In the genomic region with DNA sequence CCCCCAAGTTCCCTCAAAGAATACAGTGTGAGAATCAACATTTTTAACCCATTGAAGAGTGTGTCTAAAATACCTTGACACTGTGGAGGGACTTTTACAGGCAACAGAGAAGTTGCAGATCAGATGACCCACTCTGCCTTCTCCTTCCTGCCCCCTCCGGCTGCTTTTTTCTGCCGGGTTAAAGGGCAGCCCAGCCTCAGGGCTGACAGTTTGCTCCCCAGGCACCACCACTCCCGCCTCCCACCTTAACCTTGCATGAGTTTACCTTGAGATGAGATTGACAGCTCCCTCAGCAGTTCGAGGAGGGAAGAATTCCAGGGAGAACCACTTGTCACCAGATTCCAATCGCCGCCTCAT, we compare ENCODE assay signal across 10 cellular contexts. TPM values are rescaled to one million over a fixed set of nuclear protein-coding genes. Genes with fewer than 3 reads are reported as not detected.
DNase-seq lines count a peak whose midpoint lies in the region; ATAC-seq, FAIRE-seq and TF ChIP-seq lines count a peak whose summit lies in the region.
"Had no signal": no experiment of that assay in that cellular context is flagged by ENCODE, and none has a peak within 500 bp of the region (broad histone marks: within the 10 kb centered on the region; RNA-seq: fewer than 3 reads in every experiment).

No MANE protein-coding gene starts in this region.

- peak overlapping the region; percentile 60 for H3K9ac ChIP-seq in Karpas-422 (ENCODE audit: low read length)
- H3K9ac ChIP-seq in K562 (ENCODE audit: insufficient read depth in 1 of 2, low read depth in 2 of 2, low read length in 2 of 2), result peak overlapping the region; percentile 71 to 91
- peak overlapping the region; percentile 66 to 88 (median 77) for H3K9ac ChIP-seq in subcutaneous abdominal adipose tissue (ENCODE audit: low read length in 5 of 5)

- in situ Hi-C loops in K562 (cut with MboI), result no loop called here

- no TSS peak for BruUV-seq in K562 (replicated peaks; lab: Mats Ljungman, UMichigan)

- H3K4me3 ChIP-seq in Karpas-422 (ENCODE audit: low read length) (peak overlapping the region; percentile 58; the same call in 1 of the 2 replicates), K562 (peak overlapping the region; percentile 81), kidney epithelial cell (ENCODE audit: low read depth, low read length) (peak overlapping the region; percentile 51), subcutaneous abdominal adipose tissue (ENCODE audit: low read depth in 1 of 5, low read length in 5 of 5) (peak overlapping the region; percentile 67 to 88 (median 81))

- peaks cover 39% of the 10 kb centered on the region for H3K4me1 ChIP-seq in Karpas-422 (ENCODE audit: low read length)
- peaks cover 56 to 61% of the 10 kb centered on the region in 2 experiments for H3K4me1 ChIP-seq in K562 (replicated peaks in 1 of 2; ENCODE audit: control insufficient read depth in 2 of 2, insufficient read depth in 2 of 2, low read length in 2 of 2)
- H3K4me1 ChIP-seq in subcutaneous abdominal adipose tissue (ENCODE audit: control insufficient read depth in 5 of 5, insufficient read depth in 5 of 5, low read length in 5 of 5), result peaks cover 14 to 58% (median 49%) of the 10 kb centered on the region in 5 donors

- no peaks in the 10 kb centered on the region; the same call in 1 of the 2 replicates for H3K36me3 ChIP-seq in Karpas-422 (ENCODE audit: insufficient read depth, low read length)
- peaks cover 43% of the 10 kb centered on the region for H3K36me3 ChIP-seq in K562 (ENCODE audit: control insufficient read depth, insufficient read depth, low read length)
- H3K36me3 ChIP-seq in kidney epithelial cell (ENCODE audit: control insufficient read depth, insufficient read depth, low read length), result peaks cover 1% of the 10 kb centered on the region
- peaks cover 0 to 28% (median 23%) of the 10 kb centered on the region in 5 donors for H3K36me3 ChIP-seq in subcutaneous abdominal adipose tissue (ENCODE audit: control insufficient read depth in 5 of 5, insufficient read depth in 5 of 5, low read length in 5 of 5)

- intact Hi-C loops in K562 (cut with micrococcal nuclease), result loop anchor here (5.0 kb wide), 1 partner anchor 180 kb away; a partner anchor contains a TSS

- POLR2A ChIA-PET in K562 (lab: Yijun Ruan, JAX), result interaction anchor here (0.6 to 4.9 kb wide), 7 partner anchors 12 to 138 kb away, joined by 3 to 80 read pairs (median 5); no protein-coding TSS in a partner anchor

- TF ChIP-seq RAD21 in K562 (CRISPR knock-in tag; conservative IDR thresholded peaks at IDR 0.05 in 1 of 2, IDR thresholded peaks at IDR 0.05 in 1 of 2), result no peak

- H2AFZ ChIP-seq in Karpas-422 (ENCODE audit: low read length) (no peak overlapping the region), K562 (ENCODE audit: low read depth, low read length) (no peak overlapping the region)

- no peak overlapping the region for H3K27ac ChIP-seq in Karpas-422 (ENCODE audit: low read length)
- H3K27ac ChIP-seq in K562 (ENCODE audit: extremely low read depth, low read depth, low read length), result peak overlapping the region; percentile 100
- peak overlapping the region; percentile 97 for H3K27ac ChIP-seq in subcutaneous abdominal adipose tissue (ENCODE audit: low read depth, low read length)

- H3K27me3 ChIP-seq in Karpas-422 (ENCODE audit: low read length), result no peaks in the 10 kb centered on the region
- no peaks in the 10 kb centered on the region for H3K27me3 ChIP-seq in K562 (ENCODE audit: control insufficient read depth in 2 of 2, insufficient read depth in 2 of 2, low read length in 2 of 2)
- H3K27me3 ChIP-seq in kidney epithelial cell (ENCODE audit: control insufficient read depth, insufficient read depth, low read length), result no peaks in the 10 kb centered on the region
- no peaks in the 10 kb centered on the region for H3K27me3 ChIP-seq in subcutaneous abdominal adipose tissue (ENCODE audit: control insufficient read depth in 5 of 5, insufficient read depth in 4 of 5, low read length in 5 of 5)

- H3K79me2 ChIP-seq in Karpas-422 (ENCODE audit: low read length) (peaks cover 26% of the 10 kb centered on the region), K562 (ENCODE audit: control insufficient read depth, insufficient read depth, low read length) (peaks cover 80% of the 10 kb centered on the region)

- ATAC-seq in K562 (peak; percentile 22), HG03565 (IDR thresholded peaks at IDR 0.05; ENCODE audit: unreplicated experiment) (no peak), GM18909 (IDR thresholded peaks at IDR 0.05; ENCODE audit: poor library complexity, unreplicated experiment) (no peak)

- 0% methylated on average over 6 of the region's 6 CpGs for WGBS in K562 (ENCODE audit: insufficient coverage, low coverage, missing lambda C conversion rate)

- no peaks in the 10 kb centered on the region for H3K9me2 ChIP-seq in Karpas-422 (replicated peaks; ENCODE audit: insufficient read depth, low read length)

- CTCF ChIA-PET in K562 (lab: Yijun Ruan, JAX; ENCODE audit: low intra/inter-chr PET ratio), result no interaction called here

- TF ChIP-seq CTCF in K562 (IDR thresholded peaks at IDR 0.05 in 2 of 3, conservative IDR thresholded peaks at IDR 0.05 in 1 of 3; ENCODE audit: insufficient read depth in 2 of 3, low read depth in 1 of 3, low read length in 3 of 3) (no peak), kidney epithelial cell (IDR thresholded peaks at IDR 0.05; ENCODE audit: insufficient read depth, low read length, poor library complexity, severe bottlenecking) (no peak)

- H3K9me3 ChIP-seq in Karpas-422 (ENCODE audit: low read length), result no peaks in the 10 kb centered on the region
- no peaks in the 10 kb centered on the region for H3K9me3 ChIP-seq in K562 (replicated peaks; ENCODE audit: control insufficient read depth, insufficient read depth, low read depth, low read length)
- H3K9me3 ChIP-seq in subcutaneous abdominal adipose tissue (ENCODE audit: control insufficient read depth in 5 of 5, low read length in 5 of 5), result no peaks in the 10 kb centered on the region

- H3K9me1 ChIP-seq in K562 (ENCODE audit: control insufficient read depth, insufficient read depth, low read length), result no peaks in the 10 kb centered on the region

- FAIRE-seq in K562 (lab: Jason Lieb, UNC), result peak; percentile 49

- H4K20me1 ChIP-seq in Karpas-422 (ENCODE audit: insufficient read depth, low read depth, low read length), result no peaks in the 10 kb centered on the region
- 0 out of 2 replicates have a peak, but pooled peaks cover 5% of the 10 kb centered on the region for H4K20me1 ChIP-seq in K562 (replicated peaks; ENCODE audit: control insufficient read depth, insufficient read depth, low read length)

- no peak for TF ChIP-seq POLR2A in K562 (conservative IDR thresholded peaks at IDR 0.05)

- DNase-seq in Karpas-422 (no peak), K562 (ENCODE audit: extremely low read depth in 1 of 4, low spot score in 3 of 4) (peak in 3 of 4 experiments; percentile 29 to 84 (median 62)), kidney epithelial cell (ENCODE audit: low read depth) (no peak), NCI-H2171 (lab: John Stamatoyannopoulos, UW) (no peak)
- no peak for DNase-seq in stimulated activated CD4-positive, alpha-beta T cell treated with anti-CD3 and anti-CD28 coated beads, Interleukin-4, amount 100 ng/mL, for 1 hour
- DNase-seq: NCI-H2081 treated with DMSO at 0.1 percent for 48 hours had no signal

- H3K4me2 ChIP-seq in Karpas-422 (ENCODE audit: low read depth, low read length, poor library complexity, severe bottlenecking) (peak overlapping the region; percentile 82), K562 (ENCODE audit: insufficient read depth, low read length) (peak overlapping the region; percentile 92)

- TF ChIP-seq EP300 in K562 (IDR thresholded peaks at IDR 0.05; ENCODE audit: low read length), result no peak

RNA-seq across cellular contexts. Expression of a gene that starts 3.2 kb away (rescaled TPM):
- 32.5 and 57.0 TPM in 2 replicates for total RNA-seq in Karpas-422 (2014; rRNA removed; shearing (Covaris generic); ENCODE audit: low replicate concordance)
- total RNA-seq in K562 (2011; cell fraction: chromatin; rRNA removed; ENCODE audit: low replicate concordance), result 242 and 493 TPM in 2 replicates
- 319 and 327 TPM in 2 replicates for total RNA-seq in K562 (2011; cell fraction: nucleolus; rRNA removed)
- 296 TPM in 2 replicates for total RNA-seq in K562 (2011; cell fraction: nucleoplasm; rRNA removed)
- total RNA-seq in K562 (2014; rRNA removed) (77.9 and 94.5 TPM in 2 replicates), K562 (2014; rRNA removed; fragmentation: Illumina TruSeq; extraction: Trizol) (45.3 and 45.6 TPM in 2 replicates), K562 (2015; rRNA removed; fragmentation: Illumina TruSeq; extraction: Trizol) (65.4 and 66.1 TPM in 2 replicates), K562 (2021) (94.1 and 104 TPM in 2 replicates), kidney epithelial cell (23.1 and 26.6 TPM in 2 replicates)
- polyA plus RNA-seq in K562 (2011; rRNA removed) (47.6 and 56.6 TPM in 2 replicates), K562 (2014; fragmentation: Illumina TruSeq; extraction: Trizol) (62.6 and 78.7 TPM in 2 replicates), K562 (2014; fragmentation: Nextera tagmentation; extraction: Ambion mirVana) (1 to 10 TPM; 5.0 to 5.4 TPM), K562 (2014; rRNA removed) (57.3 and 72.7 TPM in 2 replicates)
- 49.3 and 67.6 TPM in 2 replicates for polyA plus RNA-seq in K562 (2011; cell fraction: cytosol; rRNA removed)
- polyA plus RNA-seq in K562 (2011; cell fraction: nucleus; rRNA removed), result 62.6 and 87.9 TPM in 2 replicates
- 59.9 and 109 TPM in 2 replicates for polyA plus RNA-seq in K562 (2012)
- 103 and 105 TPM in 2 replicates for polyA minus RNA-seq in K562 (2011; rRNA and poly(A)+ RNA removed)
- polyA minus RNA-seq in K562 (2011; cell fraction: cytosol; rRNA and poly(A)+ RNA removed), result 72.6 and 84.0 TPM in 2 replicates
- 87.4 and 136 TPM in 2 replicates for polyA minus RNA-seq in K562 (2011; cell fraction: nucleus; rRNA and poly(A)+ RNA removed)

RNA-seq across cellular contexts. Expression of a gene that starts 3.4 kb away (rescaled TPM):
- 20.0 and 22.0 TPM in 2 replicates for total RNA-seq in Karpas-422 (2014; rRNA removed; shearing (Covaris generic); ENCODE audit: low replicate concordance)
- total RNA-seq in K562 (2011; cell fraction: chromatin; rRNA removed; ENCODE audit: low replicate concordance), result 146 and 184 TPM in 2 replicates
- total RNA-seq in K562 (2011; cell fraction: nucleolus; rRNA removed), result 89.9 and 94.4 TPM in 2 replicates
- 121 and 143 TPM in 2 replicates for total RNA-seq in K562 (2011; cell fraction: nucleoplasm; rRNA removed)
- total RNA-seq in K562 (2014; rRNA removed), result 10.0 and 10.6 TPM in 2 replicates
- total RNA-seq in K562 (2014; rRNA removed; fragmentation: Illumina TruSeq; extraction: Trizol), result 11.4 TPM in 2 replicates
- total RNA-seq in K562 (2015; rRNA removed; fragmentation: Illumina TruSeq; extraction: Trizol), result 13.6 and 13.9 TPM in 2 replicates
- total RNA-seq in K562 (2021), result 21.8 and 22.5 TPM in 2 replicates
- polyA plus RNA-seq in K562 (2011; rRNA removed), result 13.6 and 22.6 TPM in 2 replicates
- polyA plus RNA-seq in K562 (2011; cell fraction: cytosol; rRNA removed), result 10.5 and 18.0 TPM in 2 replicates
- 89.4 and 98.5 TPM in 2 replicates for polyA plus RNA-seq in K562 (2011; cell fraction: nucleus; rRNA removed)
- polyA plus RNA-seq in K562 (2012), result 16.6 and 16.7 TPM in 2 replicates
- polyA plus RNA-seq in K562 (2014; fragmentation: Illumina TruSeq; extraction: Trizol), result 18.3 and 20.9 TPM in 2 replicates
- polyA plus RNA-seq in K562 (2014; fragmentation: Nextera tagmentation; extraction: Ambion mirVana), result 1 to 10 TPM; 2.0 to 3.1 TPM
- 21.5 and 23.1 TPM in 2 replicates for polyA plus RNA-seq in K562 (2014; rRNA removed)
- polyA minus RNA-seq in K562 (2011; rRNA and poly(A)+ RNA removed), result 19.0 and 22.2 TPM in 2 replicates
- polyA minus RNA-seq in K562 (2011; cell fraction: cytosol; rRNA and poly(A)+ RNA removed), result 10.5 and 10.8 TPM in 2 replicates
- polyA minus RNA-seq in K562 (2011; cell fraction: nucleus; rRNA and poly(A)+ RNA removed), result 18.2 and 38.1 TPM in 2 replicates
- 17.6 and 17.7 TPM in 2 replicates for total RNA-seq in kidney epithelial cell

RNA-seq across cellular contexts. Expression of a gene that starts 40.6 kb away (rescaled TPM):
- not detected in 2 replicates for total RNA-seq in Karpas-422 (2014; rRNA removed; shearing (Covaris generic); ENCODE audit: low replicate concordance)
- 2.8 and 5.6 TPM in 2 replicates for total RNA-seq in K562 (2011; cell fraction: chromatin; rRNA removed; ENCODE audit: low replicate concordance)
- total RNA-seq in K562 (2011; cell fraction: nucleolus; rRNA removed), result 2.3 and 3.4 TPM in 2 replicates
- 2.1 TPM in 2 replicates for total RNA-seq in K562 (2011; cell fraction: nucleoplasm; rRNA removed)
- 0.37 and 0.73 TPM in 2 replicates for total RNA-seq in K562 (2014; rRNA removed)
- total RNA-seq in K562 (2014; rRNA removed; fragmentation: Illumina TruSeq; extraction: Trizol), result 0.10 and 0.29 TPM in 2 replicates
- 0.22 and 0.53 TPM in 2 replicates for total RNA-seq in K562 (2015; rRNA removed; fragmentation: Illumina TruSeq; extraction: Trizol)
- total RNA-seq in K562 (2021), result 0.82 and 1.2 TPM in 2 replicates
- polyA plus RNA-seq in K562 (2011; rRNA removed), result 0.29 and 0.73 TPM in 2 replicates
- polyA plus RNA-seq in K562 (2011; cell fraction: cytosol; rRNA removed), result 0.31 and 0.53 TPM in 2 replicates
- polyA plus RNA-seq in K562 (2011; cell fraction: nucleus; rRNA removed), result 2.2 and 3.2 TPM in 2 replicates
- 0.48 and 2.0 TPM in 2 replicates for polyA plus RNA-seq in K562 (2012)
- 0.29 and 0.31 TPM in 2 replicates for polyA plus RNA-seq in K562 (2014; fragmentation: Illumina TruSeq; extraction: Trizol)
- not detected for polyA plus RNA-seq in K562 (2014; fragmentation: Nextera tagmentation; extraction: Ambion mirVana)
- polyA plus RNA-seq in K562 (2014; rRNA removed), result 0.86 and 0.94 TPM in 2 replicates
- 0.14 and 0.27 TPM in 2 replicates for polyA minus RNA-seq in K562 (2011; rRNA and poly(A)+ RNA removed)
- polyA minus RNA-seq in K562 (2011; cell fraction: cytosol; rRNA and poly(A)+ RNA removed), result 0.38 and 0.91 TPM in 2 replicates
- 0.78 and 0.81 TPM in 2 replicates for polyA minus RNA-seq in K562 (2011; cell fraction: nucleus; rRNA and poly(A)+ RNA removed)
- not detected in 2 replicates for total RNA-seq in kidney epithelial cell

RNA-seq across cellular contexts. Expression of a gene that starts 45.0 kb away (rescaled TPM):
- not detected in 2 replicates for total RNA-seq in Karpas-422 (2014; rRNA removed; shearing (Covaris generic); ENCODE audit: low replicate concordance)
- total RNA-seq in K562 (2011; cell fraction: chromatin; rRNA removed; ENCODE audit: low replicate concordance), result not detected in 2 replicates
- not detected in 2 replicates for total RNA-seq in K562 (2011; cell fraction: nucleolus; rRNA removed)
- total RNA-seq in K562 (2011; cell fraction: nucleoplasm; rRNA removed), result not detected in 2 replicates
- not detected in 2 replicates for total RNA-seq in K562 (2014; rRNA removed)
- not detected in 2 replicates for total RNA-seq in K562 (2014; rRNA removed; fragmentation: Illumina TruSeq; extraction: Trizol)
- total RNA-seq in K562 (2015; rRNA removed; fragmentation: Illumina TruSeq; extraction: Trizol), result not detected in 2 replicates
- total RNA-seq in K562 (2021), result not detected in 2 replicates
- polyA plus RNA-seq in K562 (2011; rRNA removed), result not detected in 2 replicates
- polyA plus RNA-seq in K562 (2011; cell fraction: cytosol; rRNA removed), result not detected in 2 replicates
- polyA plus RNA-seq in K562 (2011; cell fraction: nucleus; rRNA removed), result not detected in 2 replicates
- 0.37 and 0.44 TPM in 2 replicates for polyA plus RNA-seq in K562 (2012)
- not detected in 2 replicates for polyA plus RNA-seq in K562 (2014; fragmentation: Illumina TruSeq; extraction: Trizol)
- not detected for polyA plus RNA-seq in K562 (2014; fragmentation: Nextera tagmentation; extraction: Ambion mirVana)
- not detected in 2 replicates for polyA plus RNA-seq in K562 (2014; rRNA removed)
- polyA minus RNA-seq in K562 (2011; rRNA and poly(A)+ RNA removed), result not detected in 2 replicates
- not detected in 2 replicates for polyA minus RNA-seq in K562 (2011; cell fraction: cytosol; rRNA and poly(A)+ RNA removed)
- not detected in 2 replicates for polyA minus RNA-seq in K562 (2011; cell fraction: nucleus; rRNA and poly(A)+ RNA removed)
- not detected in 2 replicates for total RNA-seq in kidney epithelial cell

RNA-seq across cellular contexts. Expression of a gene that starts 56.2 kb away (rescaled TPM):
- total RNA-seq in Karpas-422 (2014; rRNA removed; shearing (Covaris generic); ENCODE audit: low replicate concordance), result not detected in 2 replicates
- not detected in 2 replicates for total RNA-seq in K562 (2011; cell fraction: chromatin; rRNA removed; ENCODE audit: low replicate concordance)
- total RNA-seq in K562 (2011; cell fraction: nucleolus; rRNA removed), result not detected in 2 replicates
- total RNA-seq in K562 (2011; cell fraction: nucleoplasm; rRNA removed), result not detected in 2 replicates
- not detected in 2 replicates for total RNA-seq in K562 (2014; rRNA removed)
- not detected in 2 replicates for total RNA-seq in K562 (2014; rRNA removed; fragmentation: Illumina TruSeq; extraction: Trizol)
- not detected in 2 replicates for total RNA-seq in K562 (2015; rRNA removed; fragmentation: Illumina TruSeq; extraction: Trizol)
- total RNA-seq in K562 (2021), result not detected in 2 replicates
- polyA plus RNA-seq in K562 (2011; rRNA removed), result not detected in 2 replicates
- not detected in 2 replicates for polyA plus RNA-seq in K562 (2011; cell fraction: cytosol; rRNA removed)
- not detected in 2 replicates for polyA plus RNA-seq in K562 (2011; cell fraction: nucleus; rRNA removed)
- polyA plus RNA-seq in K562 (2012), result not detected in 2 replicates
- not detected in 2 replicates for polyA plus RNA-seq in K562 (2014; fragmentation: Illumina TruSeq; extraction: Trizol)
- not detected for polyA plus RNA-seq in K562 (2014; fragmentation: Nextera tagmentation; extraction: Ambion mirVana)
- not detected in 2 replicates for polyA plus RNA-seq in K562 (2014; rRNA removed)
- polyA minus RNA-seq in K562 (2011; rRNA and poly(A)+ RNA removed), result not detected in 2 replicates
- not detected in 2 replicates for polyA minus RNA-seq in K562 (2011; cell fraction: cytosol; rRNA and poly(A)+ RNA removed)
- polyA minus RNA-seq in K562 (2011; cell fraction: nucleus; rRNA and poly(A)+ RNA removed), result not detected in 2 replicates
- 2.5 and 5.4 TPM in 2 replicates for total RNA-seq in kidney epithelial cell
- total RNA-seq: myocyte had no signal

Comparison
In these comparisons a context has a peak if more than half of its experiments do, and no peak if none do; other contexts are left out.
1. DNase-seq: peak in K562 (3 of 4); none in Karpas-422 (single experiment), kidney epithelial cell (single experiment), NCI-H2171 (single experiment) and stimulated activated CD4-positive, alpha-beta T cell treated with anti-CD3 and anti-CD28 coated beads, Interleukin-4, amount 100 ng/mL, for 1 hour (single experiment).
2. Peak in every context shown above with its lines, with median percentiles within 50 percentile points of each other: H3K4me3 ChIP-seq and H3K9ac ChIP-seq.